ENCODE assay signal across 26 cellular contexts in genomic region chr1:245666412-245666811, GRCh38.
"Had no signal": no experiment of that assay in that cellular context is flagged by ENCODE, and none has a peak within 500 bp of the region (broad histone marks: within the 10 kb centered on the region; RNA-seq: fewer than 3 reads in every experiment).

No MANE protein-coding gene starts in this region.

- ATAC-seq: heart right ventricle; left cardiac atrium; left lobe of liver; lower lobe of right lung; naive thymus-derived CD8-positive, alpha-beta T cell; sciatic nerve; stimulated activated effector memory CD8-positive, alpha-beta T cell treated with anti-CD3 and anti-CD28 coated beads, Interleukin-12 subunit alpha, Interleukin-12 subunit beta, amount 100 ng/mL, for 72 hours had no signal

- H3K9me3 ChIP-seq: heart right ventricle, lower lobe of right lung, ovary, right atrium auricular region, spleen, suprapubic skin, thoracic aorta, tibial artery, uterus had no signal

- H3K4me3 ChIP-seq: heart right ventricle, hepatocyte, lower lobe of right lung, ovary, right atrium auricular region, skin epidermis, spleen, suprapubic skin, thoracic aorta, tibial artery, uterus had no signal

- H3K36me3 Mint-ChIP-seq: naive thymus-derived CD8-positive, alpha-beta T cell; stimulated activated effector memory CD8-positive, alpha-beta T cell treated with anti-CD3 and anti-CD28 coated beads, Interleukin-12 subunit alpha, Interleukin-12 subunit beta, amount 100 ng/mL, for 72 hours had no signal

- H3K4me3 Mint-ChIP-seq: naive thymus-derived CD8-positive, alpha-beta T cell; nephron; neural crest cell; stimulated activated effector memory CD8-positive, alpha-beta T cell treated with anti-CD3 and anti-CD28 coated beads, Interleukin-12 subunit alpha, Interleukin-12 subunit beta, amount 100 ng/mL, for 72 hours; stimulated activated naive CD8-positive, alpha-beta T cell treated with anti-CD3 and anti-CD28 coated beads, Interleukin-15, Interleukin-2, amounts not matched to agents 100 ng/mL and 50 ng/mL, for 24 hours had no signal

- H3K27ac Mint-ChIP-seq: naive thymus-derived CD8-positive, alpha-beta T cell; nephron; progenitor cell of endocrine pancreas; stimulated activated effector memory CD8-positive, alpha-beta T cell treated with anti-CD3 and anti-CD28 coated beads, Interleukin-12 subunit alpha, Interleukin-12 subunit beta, amount 100 ng/mL, for 72 hours; stimulated activated naive CD8-positive, alpha-beta T cell treated with anti-CD3 and anti-CD28 coated beads, Interleukin-15, Interleukin-2, amounts not matched to agents 100 ng/mL and 50 ng/mL, for 24 hours had no signal

- H3K9me3 Mint-ChIP-seq: stimulated activated naive CD8-positive, alpha-beta T cell treated with anti-CD3 and anti-CD28 coated beads, Interleukin-15, Interleukin-2, amounts not matched to agents 100 ng/mL and 50 ng/mL, for 24 hours had no signal

- H3K27me3 ChIP-seq: heart right ventricle, hepatocyte, ovary, right atrium auricular region, spleen, suprapubic skin, tibial artery, uterus had no signal

- H3K27me3 Mint-ChIP-seq: progenitor cell of endocrine pancreas; stimulated activated naive CD8-positive, alpha-beta T cell treated with anti-CD3 and anti-CD28 coated beads, Interleukin-15, Interleukin-2, amounts not matched to agents 100 ng/mL and 50 ng/mL, for 24 hours had no signal

- H3K4me1 ChIP-seq: heart right ventricle, lower lobe of right lung, right atrium auricular region, spleen, suprapubic skin, tibial artery, uterus had no signal

- DNase-seq: heart right ventricle; kidney glomerular epithelial cell; left cardiac atrium; lower lobe of right lung; mammary epithelial cell; mesenchymal stem cell; naive thymus-derived CD8-positive, alpha-beta T cell; nucleus accumbens; ovary; spleen; stimulated activated CD4-positive, alpha-beta T cell treated with anti-CD3 and anti-CD28 coated beads, Interleukin-4, amount 100 ng/mL, for 24 hours; stimulated activated naive CD4-positive, alpha-beta T cell; tibial artery; uterus had no signal

- H3K36me3 ChIP-seq: heart right ventricle, lower lobe of right lung, ovary, right atrium auricular region, spleen, suprapubic skin, thoracic aorta, tibial artery, uterus had no signal

- H3K27ac ChIP-seq: heart right ventricle, hepatocyte, lower lobe of right lung, ovary, right atrium auricular region, skin epidermis, spleen, suprapubic skin, thoracic aorta, tibial artery, uterus had no signal

- H3K4me1 Mint-ChIP-seq: naive thymus-derived CD8-positive, alpha-beta T cell; nephron; neural crest cell; stimulated activated effector memory CD8-positive, alpha-beta T cell treated with anti-CD3 and anti-CD28 coated beads, Interleukin-12 subunit alpha, Interleukin-12 subunit beta, amount 100 ng/mL, for 72 hours had no signal
